Comparison of ENCODE assay signal across 24 cellular contexts in genomic region chr10:36778600-36778999, GRCh38.
"Had no signal": no experiment of that assay in that cellular context is flagged by ENCODE, and none has a peak within 500 bp of the region (broad histone marks: within the 10 kb centered on the region; RNA-seq: fewer than 3 reads in every experiment).

No MANE protein-coding gene starts in this region.

- H3K9me3 ChIP-seq: ascending aorta, body of pancreas, MG63, Peyer's patch had no signal

- H3K4me1 Mint-ChIP-seq: activated CD4-positive, alpha-beta T cell treated with anti-CD3 and anti-CD28 coated beads, Interleukin-2, amount 10 ng/mL, durations not matched to agents 24 days and 14 days; activated naive CD8-positive, alpha-beta T cell treated with anti-CD3 and anti-CD28 coated beads, Interleukin-2, amount 10 ng/mL, durations not matched to agents 7 days and 5 days; activated T-helper 17 cell treated with anti-CD3 and anti-CD28 coated beads, Interleukin-2, amount 50 U/mL, for 72 hours; central memory CD8-positive, alpha-beta T cell had no signal

- H3K4me3 Mint-ChIP-seq: activated CD4-positive, alpha-beta T cell treated with anti-CD3 and anti-CD28 coated beads, Interleukin-2, amount 10 ng/mL, durations not matched to agents 24 days and 14 days; activated CD8-positive, alpha-beta T cell treated with anti-CD3 and anti-CD28 coated beads for 36 hours; activated naive CD8-positive, alpha-beta T cell treated with anti-CD3 and anti-CD28 coated beads, Interleukin-2, amount 10 ng/mL, durations not matched to agents 7 days and 5 days; activated T-cell treated with anti-CD3 and anti-CD28 coated beads, Interleukin-2, amount 50 U/mL, for 72 hours; activated T-helper 17 cell treated with anti-CD3 and anti-CD28 coated beads, Interleukin-2, amount 50 U/mL, for 72 hours; central memory CD8-positive, alpha-beta T cell; T-helper 1 cell treated with Interleukin-12 subunit alpha and Interleukin-12 subunit beta and Interleukin-4 antibody, amounts not matched to agents 30 μg/mL and 1 μg/mL, for 36 hours; T-helper 2 cell treated with Interferon-gamma antibody and Interleukin-4, amounts not matched to agents 5 μg/mL and 100 μg/mL, for 36 hours had no signal

- H3K4me3 ChIP-seq: ascending aorta, body of pancreas, MG63, Peyer's patch had no signal

- H3K27me3 ChIP-seq: ascending aorta, body of pancreas, MG63, Peyer's patch had no signal

- H3K27me3 Mint-ChIP-seq: activated CD4-positive, alpha-beta T cell treated with anti-CD3 and anti-CD28 coated beads, Interleukin-2, amount 10 ng/mL, durations not matched to agents 24 days and 14 days; activated CD8-positive, alpha-beta T cell treated with anti-CD3 and anti-CD28 coated beads for 36 hours; activated naive CD8-positive, alpha-beta T cell treated with anti-CD3 and anti-CD28 coated beads, Interleukin-2, amount 10 ng/mL, durations not matched to agents 7 days and 5 days; central memory CD8-positive, alpha-beta T cell had no signal

- H3K27ac Mint-ChIP-seq: activated CD4-positive, alpha-beta T cell treated with anti-CD3 and anti-CD28 coated beads, Interleukin-2, amount 10 ng/mL, durations not matched to agents 24 days and 14 days; activated CD8-positive, alpha-beta T cell treated with anti-CD3 and anti-CD28 coated beads for 36 hours; activated naive CD8-positive, alpha-beta T cell treated with anti-CD3 and anti-CD28 coated beads, Interleukin-2, amount 10 ng/mL, durations not matched to agents 7 days and 5 days; activated T-cell treated with anti-CD3 and anti-CD28 coated beads, Interleukin-2, amount 50 U/mL, for 72 hours; activated T-helper 17 cell treated with anti-CD3 and anti-CD28 coated beads, Interleukin-2, amount 50 U/mL, for 72 hours; T-helper 1 cell treated with Interleukin-12 subunit alpha and Interleukin-12 subunit beta and Interleukin-4 antibody, amounts not matched to agents 30 μg/mL and 1 μg/mL, for 36 hours; T-helper 2 cell treated with Interferon-gamma antibody and Interleukin-4, amounts not matched to agents 5 μg/mL and 100 μg/mL, for 36 hours had no signal

- H3K36me3 ChIP-seq: ascending aorta, MG63, Peyer's patch had no signal

- DNase-seq: activated CD4-positive, alpha-beta T cell treated with anti-CD3 and anti-CD28 coated beads, Interleukin-2, amount 10 ng/mL, durations not matched to agents 24 days and 14 days; activated CD4-positive, alpha-beta T cell treated with anti-CD3 and anti-CD28 coated beads, Interleukin-2, amount 50 U/mL, for 4 hours; activated CD8-positive, alpha-beta T cell treated with anti-CD3 and anti-CD28 coated beads for 36 hours; activated effector memory CD4-positive, alpha-beta T cell treated with anti-CD3 and anti-CD28 coated beads, Interleukin-2, amount 50 U/mL, for 16 hours; activated naive CD4-positive, alpha-beta T cell; activated naive CD4-positive, alpha-beta T cell treated with anti-CD3 and anti-CD28 coated beads, Interleukin-2, amount 50 U/mL, for 16 hours; activated naive CD8-positive, alpha-beta T cell treated with anti-CD3 and anti-CD28 coated beads, Interleukin-2, amount 10 ng/mL, durations not matched to agents 7 days and 5 days; activated T-cell treated with anti-CD3 and anti-CD28 coated beads, Interleukin-2, amount 50 U/mL, for 1 hour; activated T-cell treated with anti-CD3 and anti-CD28 coated beads, Interleukin-2, amount 50 U/mL, for 72 hours; KG1; NCI-H1048; NCI-H2081 treated with DMSO at 0.1 percent for 48 hours; NCI-H510A; NCI-H774; Peyer's patch; RPMI8226; SIG-M5 had no signal

- H3K4me1 ChIP-seq: ascending aorta, body of pancreas, Peyer's patch had no signal

- H3K36me3 Mint-ChIP-seq: activated naive CD8-positive, alpha-beta T cell treated with anti-CD3 and anti-CD28 coated beads, Interleukin-2, amount 10 ng/mL, durations not matched to agents 7 days and 5 days had no signal

- H3K27ac ChIP-seq: ascending aorta, body of pancreas, Peyer's patch had no signal

- ATAC-seq: activated CD8-positive, alpha-beta T cell treated with anti-CD3 and anti-CD28 coated beads for 36 hours; activated T-cell treated with anti-CD3 and anti-CD28 coated beads, Interleukin-2, amount 50 U/mL, for 72 hours; activated T-helper 17 cell treated with anti-CD3 and anti-CD28 coated beads, Interleukin-2, amount 50 U/mL, for 72 hours had no signal
